8 cellular contexts compared by ENCODE assay signal in the genomic region with DNA sequence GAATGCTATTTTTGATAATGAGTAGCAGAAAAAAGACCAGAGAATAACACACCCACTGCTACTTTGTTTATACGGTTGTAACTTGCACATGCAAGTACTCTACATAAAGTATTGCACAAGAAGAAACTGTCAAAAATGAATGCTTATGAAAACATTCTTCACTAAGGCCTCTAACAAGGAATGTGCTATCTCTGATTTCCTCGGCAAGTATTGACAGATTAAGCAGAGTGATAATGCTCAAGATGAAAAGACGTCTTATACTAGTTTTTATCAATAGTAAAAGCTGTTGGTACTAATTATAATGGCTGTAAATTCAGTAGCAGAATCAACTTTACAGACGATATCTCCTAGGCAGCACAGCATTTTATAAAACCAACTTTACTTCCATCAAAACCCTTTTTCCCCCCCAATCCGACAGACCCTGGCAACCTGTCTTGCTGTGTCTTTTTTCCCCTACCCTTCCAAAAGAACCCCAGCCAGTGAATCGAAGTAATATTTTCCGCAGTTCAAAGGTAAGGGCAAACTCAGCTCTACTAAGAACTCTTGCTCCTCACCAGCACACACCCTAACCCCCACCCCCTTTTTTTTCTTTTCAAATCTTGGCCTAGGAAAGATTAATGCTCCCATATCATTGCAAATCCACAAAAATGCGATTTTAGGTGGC. TPM values are rescaled to one million over a fixed set of nuclear protein-coding genes. Genes with fewer than 3 reads are reported as not detected.
A peak's percentile ranks its signal among the peaks of the same experiment; 100 is the strongest.
DNase-seq lines count a peak whose midpoint lies in the region; ATAC-seq, FAIRE-seq and TF ChIP-seq lines count a peak whose summit lies in the region.

No MANE protein-coding gene starts in this region.

- peaks cover 57% of the 10 kb centered on the region for H4K20me1 ChIP-seq in Loucy (ENCODE audit: insufficient read depth, low read length, poor library complexity, severe bottlenecking)
- no peaks in the 10 kb centered on the region; the same call in 1 of the 2 replicates for H4K20me1 ChIP-seq in K562 (replicated peaks; ENCODE audit: control insufficient read depth, insufficient read depth, low read length)

- H3K4me2 ChIP-seq in Loucy (ENCODE audit: low read depth, low read length, poor library complexity, severe bottlenecking) (peak overlapping the region; percentile 90), K562 (ENCODE audit: insufficient read depth, low read length) (peak overlapping the region; percentile 86)

- WGBS in K562 (ENCODE audit: insufficient coverage, low coverage, missing lambda C conversion rate): 2% methylated on average over 8 of the region's 8 CpGs
- WGBS in liver: 1% methylated on average over 8 of the region's 8 CpGs
- WGBS in tibial nerve, 2 donors: 0 to 1% methylated on average over 8 of the region's 8 CpGs

- H3F3A ChIP-seq in Loucy (ENCODE audit: low read depth): no peaks in the 10 kb centered on the region

- peak; percentile 57 for FAIRE-seq in K562 (lab: Jason Lieb, UNC)

- peak overlapping the region; percentile 88 for H3K27ac ChIP-seq in K562 (ENCODE audit: extremely low read depth, low read depth, low read length)
- H3K27ac ChIP-seq in liver (ENCODE audit: low read depth in 1 of 2, low read length in 2 of 2): peak overlapping the region; percentile 96 to 97
- H3K27ac ChIP-seq in tibial nerve: peak overlapping the region; percentile 85 to 98 (median 93)

- H3K27me3 ChIP-seq in Loucy (ENCODE audit: insufficient read depth, low read length, poor library complexity, severe bottlenecking) (no peaks in the 10 kb centered on the region), K562 (ENCODE audit: control insufficient read depth in 2 of 2, insufficient read depth in 2 of 2, low read length in 2 of 2) (no peaks in the 10 kb centered on the region), liver (ENCODE audit: control insufficient read depth in 4 of 4, insufficient read depth in 4 of 4, low read length in 3 of 4) (no peaks in the 10 kb centered on the region), tibial nerve (no peaks in the 10 kb centered on the region)

- no peak for TF ChIP-seq CTCF in Loucy (conservative IDR thresholded peaks at IDR 0.05; ENCODE audit: low read length)
- no peak for TF ChIP-seq CTCF in K562 (IDR thresholded peaks at IDR 0.05 in 2 of 3, conservative IDR thresholded peaks at IDR 0.05 in 1 of 3; ENCODE audit: insufficient read depth in 2 of 3, low read depth in 1 of 3, low read length in 3 of 3)
- TF ChIP-seq CTCF in liver (IDR thresholded peaks at IDR 0.05; ENCODE audit: low read depth, low read length, missing input control): no peak
- TF ChIP-seq CTCF in tibial nerve (IDR thresholded peaks at IDR 0.05): no peak

- TSS peak; percentile 59 for BruUV-seq in K562 (replicated peaks; lab: Mats Ljungman, UMichigan)

- H3K4me1 ChIP-seq in Loucy (ENCODE audit: insufficient read depth, low read length, poor library complexity, severe bottlenecking) (peaks cover 54% of the 10 kb centered on the region), K562 (replicated peaks in 1 of 2; ENCODE audit: control insufficient read depth in 2 of 2, insufficient read depth in 2 of 2, low read length in 2 of 2) (peaks cover 9 to 20% of the 10 kb centered on the region in 2 experiments), liver (ENCODE audit: control insufficient read depth in 4 of 4, insufficient read depth in 4 of 4, low read length in 3 of 4) (peaks cover 6 to 35% (median 13%) of the 10 kb centered on the region in 4 donors), tibial nerve (peaks cover 0 to 55% (median 13%) of the 10 kb centered on the region in 4 donors)

- H3K9me3 ChIP-seq in Loucy (ENCODE audit: insufficient read depth, low read depth, low read length) (no peaks in the 10 kb centered on the region), K562 (replicated peaks; ENCODE audit: control insufficient read depth, insufficient read depth, low read depth, low read length) (no peaks in the 10 kb centered on the region), liver (ENCODE audit: control insufficient read depth in 4 of 4, low read length in 3 of 4) (no peaks in the 10 kb centered on the region), tibial nerve (no peaks in the 10 kb centered on the region)

- H2AFZ ChIP-seq in Loucy (ENCODE audit: low read length): peak overlapping the region; percentile 72; the same call in 1 of the 2 replicates
- H2AFZ ChIP-seq in K562 (ENCODE audit: low read depth, low read length): peak overlapping the region; percentile 82

- TF ChIP-seq POLR2A in K562 (conservative IDR thresholded peaks at IDR 0.05) (no peak), tibial nerve (IDR thresholded peaks at IDR 0.05) (no peak)

- in situ Hi-C loops in K562 (cut with MboI): no loop called here

- CTCF ChIA-PET in K562 (lab: Yijun Ruan, JAX; ENCODE audit: low intra/inter-chr PET ratio): no interaction called here

- H3K9me2 ChIP-seq in Loucy (replicated peaks; ENCODE audit: low read depth, low read length): no peaks in the 10 kb centered on the region

- H3K9ac ChIP-seq in Loucy (ENCODE audit: low read depth, low read length, poor library complexity, severe bottlenecking) (peak overlapping the region; percentile 84), K562 (ENCODE audit: insufficient read depth in 1 of 2, low read depth in 2 of 2, low read length in 2 of 2) (peak overlapping the region; percentile 66 to 95), liver (ENCODE audit: low read depth in 1 of 2, low read length in 2 of 2) (peak overlapping the region; percentile 85 to 92)

- POLR2A ChIA-PET in K562 (lab: Yijun Ruan, JAX): interaction anchor here (0.5 to 1.1 kb wide), 6 partner anchors 17 to 158 kb away, joined by 3 read pairs; no protein-coding TSS in a partner anchor

- peak; percentile 58 for DNase-seq in EL
- peak in 2 of 4 experiments; percentile 16 to 23 for DNase-seq in K562 (ENCODE audit: extremely low read depth in 1 of 4, low spot score in 3 of 4)
- no peak for DNase-seq in tibial nerve (ENCODE audit: low spot score in 2 of 2)
- DNase-seq in activated CD4-positive, CD25-positive, alpha-beta regulatory T cell (lab: John Stamatoyannopoulos, UW): no peak
- no peak for DNase-seq in NCI-H187 (lab: John Stamatoyannopoulos, UW)

- H3K79me2 ChIP-seq in Loucy (ENCODE audit: insufficient read depth, low read length) (peaks cover 58% of the 10 kb centered on the region), K562 (ENCODE audit: control insufficient read depth, insufficient read depth, low read length) (peaks cover 62% of the 10 kb centered on the region)

- TF ChIP-seq RAD21 in K562 (CRISPR knock-in tag; conservative IDR thresholded peaks at IDR 0.05 in 1 of 2, IDR thresholded peaks at IDR 0.05 in 1 of 2): no peak
- peak in 1 of 2 donors; percentile 12 for TF ChIP-seq RAD21 in liver (IDR thresholded peaks at IDR 0.05)

- H3K4me3 ChIP-seq in Loucy (ENCODE audit: low read length, poor library complexity, severe bottlenecking) (peak overlapping the region; percentile 95), K562 (peak overlapping the region; percentile 88), liver (ENCODE audit: low read depth in 1 of 3, low read length in 3 of 3) (peak overlapping the region; percentile 87 to 98 (median 94)), tibial nerve (peak overlapping the region; percentile 69 to 99 (median 84))

- no peaks in the 10 kb centered on the region for H3K9me1 ChIP-seq in K562 (ENCODE audit: control insufficient read depth, insufficient read depth, low read length)

- H3K36me3 ChIP-seq in Loucy (ENCODE audit: insufficient read depth, low read length): no peaks in the 10 kb centered on the region
- no peaks in the 10 kb centered on the region for H3K36me3 ChIP-seq in K562 (ENCODE audit: control insufficient read depth, insufficient read depth, low read length)
- H3K36me3 ChIP-seq in liver (ENCODE audit: control insufficient read depth in 4 of 4, insufficient read depth in 3 of 4, low read depth in 1 of 4, low read length in 3 of 4): no peaks in the 10 kb centered on the region
- no peaks in the 10 kb centered on the region for H3K36me3 ChIP-seq in tibial nerve

- TF ChIP-seq EP300 in K562 (IDR thresholded peaks at IDR 0.05; ENCODE audit: low read length) (no peak), tibial nerve (IDR thresholded peaks at IDR 0.05) (no peak)

- intact Hi-C loops in K562 (cut with micrococcal nuclease): loop anchor here (1.0 to 5.0 kb wide), 3 partner anchors 51 to 200 kb away; no protein-coding TSS in a partner anchor

- ATAC-seq in K562: no peak
- no peak for ATAC-seq in GM21825 (IDR thresholded peaks at IDR 0.05; ENCODE audit: unreplicated experiment)

RNA-seq across cellular contexts. Expression of a gene that starts 1.5 kb away (rescaled TPM):
- 54.3 and 216 TPM in 2 replicates for total RNA-seq in K562 (2011; cell fraction: chromatin; rRNA removed; ENCODE audit: low replicate concordance)
- total RNA-seq in K562 (2011; cell fraction: nucleolus; rRNA removed): 36.9 and 53.4 TPM in 2 replicates
- total RNA-seq in K562 (2011; cell fraction: nucleoplasm; rRNA removed): 66.0 and 97.4 TPM in 2 replicates
- total RNA-seq in K562 (2014; rRNA removed) (15.9 and 31.6 TPM in 2 replicates), K562 (2014; rRNA removed; fragmentation: Illumina TruSeq; extraction: Trizol) (29.3 and 36.9 TPM in 2 replicates), K562 (2015; rRNA removed; fragmentation: Illumina TruSeq; extraction: Trizol) (31.7 and 34.9 TPM in 2 replicates), K562 (2021) (24.1 and 25.8 TPM in 2 replicates), liver (10 to 100 TPM; 37.1 to 79.0 TPM), tibial nerve (100 to 1,000 TPM in 2 of 4 donors, 10 to 100 TPM in 2; 88.3 to 122 (median 99.7) TPM)
- polyA plus RNA-seq in K562 (2011; rRNA removed) (16.0 and 21.7 TPM in 2 replicates), K562 (2014; fragmentation: Illumina TruSeq; extraction: Trizol) (11.4 and 13.2 TPM in 2 replicates), K562 (2014; fragmentation: Nextera tagmentation; extraction: Ambion mirVana) (1 to 10 TPM; 7.2 TPM), K562 (2014; rRNA removed) (9.3 and 11.5 TPM in 2 replicates), liver (10 to 100 TPM in 1 of 2 donors, 1 to 10 TPM in 1; 5.3 to 17.2 TPM)
- 4.9 and 8.5 TPM in 2 replicates for polyA plus RNA-seq in K562 (2011; cell fraction: cytosol; rRNA removed)
- polyA plus RNA-seq in K562 (2011; cell fraction: nucleus; rRNA removed): 24.7 and 39.0 TPM in 2 replicates
- polyA plus RNA-seq in K562 (2012): 10.3 and 14.0 TPM in 2 replicates
- 96.4 and 106 TPM in 2 replicates for polyA minus RNA-seq in K562 (2011; rRNA and poly(A)+ RNA removed)
- 18.9 and 26.7 TPM in 2 replicates for polyA minus RNA-seq in K562 (2011; cell fraction: cytosol; rRNA and poly(A)+ RNA removed)
- polyA minus RNA-seq in K562 (2011; cell fraction: nucleus; rRNA and poly(A)+ RNA removed): 125 and 183 TPM in 2 replicates

RNA-seq across cellular contexts. Expression of a gene that starts 52.3 kb away (rescaled TPM):
- 114 and 265 TPM in 2 replicates for total RNA-seq in K562 (2011; cell fraction: chromatin; rRNA removed; ENCODE audit: low replicate concordance)
- 122 and 132 TPM in 2 replicates for total RNA-seq in K562 (2011; cell fraction: nucleolus; rRNA removed)
- total RNA-seq in K562 (2011; cell fraction: nucleoplasm; rRNA removed): 169 and 184 TPM in 2 replicates
- total RNA-seq in K562 (2014; rRNA removed) (93.1 and 99.0 TPM in 2 replicates), K562 (2014; rRNA removed; fragmentation: Illumina TruSeq; extraction: Trizol) (196 and 197 TPM in 2 replicates), K562 (2015; rRNA removed; fragmentation: Illumina TruSeq; extraction: Trizol) (148 and 163 TPM in 2 replicates), K562 (2021) (134 and 148 TPM in 2 replicates), liver (10 to 100 TPM; 52.4 to 64.9 TPM), tibial nerve (100 to 1,000 TPM in 1 of 4 donors, 10 to 100 TPM in 3; 85.1 to 133 (median 93.4) TPM)
- polyA plus RNA-seq in K562 (2011; rRNA removed) (223 and 278 TPM in 2 replicates), K562 (2014; fragmentation: Illumina TruSeq; extraction: Trizol) (304 and 358 TPM in 2 replicates), K562 (2014; fragmentation: Nextera tagmentation; extraction: Ambion mirVana) (100 to 1,000 TPM; 204 to 222 TPM), K562 (2014; rRNA removed) (188 and 200 TPM in 2 replicates), liver (100 to 1,000 TPM; 100 to 114 TPM)
- polyA plus RNA-seq in K562 (2011; cell fraction: cytosol; rRNA removed): 68.0 and 101 TPM in 2 replicates
- 107 and 109 TPM in 2 replicates for polyA plus RNA-seq in K562 (2011; cell fraction: nucleus; rRNA removed)
- 173 and 180 TPM in 2 replicates for polyA plus RNA-seq in K562 (2012)
- polyA minus RNA-seq in K562 (2011; rRNA and poly(A)+ RNA removed): 90.9 and 99.1 TPM in 2 replicates
- 41.0 and 57.6 TPM in 2 replicates for polyA minus RNA-seq in K562 (2011; cell fraction: cytosol; rRNA and poly(A)+ RNA removed)
- 71.1 and 117 TPM in 2 replicates for polyA minus RNA-seq in K562 (2011; cell fraction: nucleus; rRNA and poly(A)+ RNA removed)
